In the genomic region with DNA sequence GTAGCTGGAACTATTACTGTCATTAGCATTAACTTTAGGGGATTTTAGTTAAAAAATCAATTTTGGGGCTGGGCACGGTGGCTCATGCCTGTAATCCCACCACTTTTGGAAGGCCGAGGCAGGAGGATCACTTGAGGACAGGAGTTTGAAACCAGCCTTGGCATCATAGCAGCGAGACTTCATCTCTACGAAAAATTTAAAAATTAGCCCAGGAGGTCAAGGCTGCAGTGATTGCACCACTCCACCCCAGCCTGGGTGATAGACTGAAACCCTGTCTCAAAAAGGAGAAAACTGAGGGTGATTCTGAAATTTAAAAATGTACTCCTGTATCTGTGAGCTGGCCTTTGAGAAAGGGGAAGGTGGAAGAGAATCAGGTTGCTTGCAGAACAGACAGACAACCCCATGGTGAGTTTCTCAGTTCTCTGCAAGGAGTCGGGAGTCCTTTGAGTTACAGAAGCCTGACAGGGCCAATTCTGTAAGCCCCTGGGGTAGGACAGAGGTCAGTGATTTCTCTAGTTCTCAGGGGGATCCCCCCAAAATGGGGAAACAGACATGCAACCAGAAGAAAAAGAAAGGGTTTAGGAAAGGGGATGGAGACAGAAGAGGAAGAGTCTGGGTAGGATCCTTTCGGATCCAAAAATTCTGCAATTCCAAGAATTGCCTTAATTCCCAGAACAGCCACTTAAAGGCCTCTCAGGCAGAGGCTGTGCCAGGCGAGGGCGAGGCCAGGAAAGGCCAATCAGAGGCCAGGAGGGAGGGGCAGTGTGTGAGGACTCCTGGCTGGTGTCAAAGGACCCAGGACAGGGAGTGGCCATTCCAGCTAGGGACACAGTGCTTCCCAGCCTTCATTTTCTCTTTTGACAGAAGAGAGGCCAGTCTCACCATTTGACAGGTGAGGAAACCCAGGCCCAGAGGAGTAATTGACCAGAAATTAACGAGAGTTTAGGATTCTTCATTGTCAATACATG, we compare ENCODE assay signal across 12 cellular contexts. TPM values are rescaled to one million over a fixed set of nuclear protein-coding genes. Genes with fewer than 3 reads are reported as not detected.
DNase-seq lines count a peak whose midpoint lies in the region; ATAC-seq, FAIRE-seq and TF ChIP-seq lines count a peak whose summit lies in the region.
"Had no signal": no experiment of that assay in that cellular context is flagged by ENCODE, and none has a peak within 500 bp of the region (broad histone marks: within the 10 kb centered on the region; RNA-seq: fewer than 3 reads in every experiment).

No MANE protein-coding gene starts in this region.

- H3K4me3 ChIP-seq in fibroblast of villous mesenchyme (ENCODE audit: low read depth, low read length) (no peak overlapping the region), SJCRH30 (no peak overlapping the region)

- no peaks in the 10 kb centered on the region for H3K36me3 ChIP-seq in SJCRH30

- H3K27ac ChIP-seq in C4-2B, result peak overlapping the region; percentile 19; the same call in 1 of the 2 replicates
- no peak overlapping the region for H3K27ac ChIP-seq in SJCRH30

- no peaks in the 10 kb centered on the region for H3K4me1 ChIP-seq in SJCRH30

- TF ChIP-seq CTCF in C4-2B (conservative IDR thresholded peaks at IDR 0.05) (no peak), fibroblast of villous mesenchyme (IDR thresholded peaks at IDR 0.05; ENCODE audit: insufficient read depth, low read depth, low read length) (no peak), omental fat pad (IDR thresholded peaks at IDR 0.05) (no peak)

- FAIRE-seq in GM19239 (lab: Jason Lieb, UNC), result no peak
- FAIRE-seq: D721Med, endometrium had no signal

- ATAC-seq in omental fat pad (ENCODE audit: low FRiP score), result peak; percentile 72

- no peaks in the 10 kb centered on the region for H3K9me3 ChIP-seq in SJCRH30 (replicated peaks)

- H3K27me3 ChIP-seq in SJCRH30, result no peaks in the 10 kb centered on the region

- peak; percentile 46 for DNase-seq in NCI-H226
- peak; percentile 22 for DNase-seq in fibroblast of villous mesenchyme (ENCODE audit: low read depth)
- no peak for DNase-seq in omental fat pad (ENCODE audit: low spot score)
- DNase-seq in NCI-H345 treated with DMSO at 0.1 percent for 48 hours (lab: John Stamatoyannopoulos, UW; ENCODE audit: unreplicated experiment), result no peak
- no peak for DNase-seq in midbrain (lab: John Stamatoyannopoulos, UW)
- no peak for DNase-seq in SJCRH30
- no peak for DNase-seq in GM19239 (ENCODE audit: insufficient read length, low spot score)
- DNase-seq: activated T-cell treated with anti-CD3 and anti-CD28 coated beads, Interleukin-2, amount 50 U/mL, for 24 hours had no signal

RNA-seq across cellular contexts. Expression of a gene that starts 6.7 kb away (rescaled TPM):
- total RNA-seq in fibroblast of villous mesenchyme (8.2 and 27.7 TPM in 2 replicates), omental fat pad (10 to 100 TPM; 20.2 to 56.4 (median 40.1) TPM)
- total RNA-seq in SJCRH30 (2014; rRNA removed; shearing (Covaris generic)), result not detected in 2 replicates

RNA-seq across cellular contexts. Expression of a gene that starts 21.7 kb away (rescaled TPM):
- total RNA-seq in fibroblast of villous mesenchyme (10.0 and 11.2 TPM in 2 replicates), omental fat pad (10 to 100 TPM; 18.0 to 22.6 (median 19.1) TPM)
- total RNA-seq in SJCRH30 (2014; rRNA removed; shearing (Covaris generic)), result 13.1 and 14.4 TPM in 2 replicates

RNA-seq across cellular contexts. Expression of a gene that starts 25.4 kb away (rescaled TPM):
- total RNA-seq in fibroblast of villous mesenchyme, result not detected in 2 replicates
- total RNA-seq in omental fat pad, result under 1 TPM in 1 of 4 donors, not detected in 3; 0.48 TPM
- total RNA-seq in SJCRH30 (2014; rRNA removed; shearing (Covaris generic)), result not detected in 2 replicates
- total RNA-seq: HT1080 had no signal

RNA-seq across cellular contexts. Expression of a gene that starts 37.6 kb away (rescaled TPM):
- total RNA-seq in fibroblast of villous mesenchyme, result not detected in 2 replicates
- total RNA-seq in omental fat pad, result 10 to 100 TPM in 2 of 4 donors, 1 to 10 TPM in 2; 1.5 to 15.6 (median 7.6) TPM
- total RNA-seq in SJCRH30 (2014; rRNA removed; shearing (Covaris generic)), result not detected in 2 replicates

RNA-seq across cellular contexts. Expression of a gene that starts 40.2 kb away (rescaled TPM):
- total RNA-seq in fibroblast of villous mesenchyme (17.1 and 19.0 TPM in 2 replicates), omental fat pad (10 to 100 TPM; 20.1 to 28.9 (median 24.9) TPM)
- 7.3 and 10.2 TPM in 2 replicates for total RNA-seq in SJCRH30 (2014; rRNA removed; shearing (Covaris generic))

Comparison
In these comparisons a context has a peak if more than half of its experiments do, and no peak if none do; other contexts are left out.
1. DNase-seq: peak in NCI-H226 (single experiment) and fibroblast of villous mesenchyme (single experiment); none in omental fat pad (single experiment), NCI-H345 treated with DMSO at 0.1 percent for 48 hours (single experiment), midbrain (single experiment), SJCRH30 (0 of 2) and GM19239 (single experiment).